Comparison of ENCODE assay signal across 9 cellular contexts in the genomic region with DNA sequence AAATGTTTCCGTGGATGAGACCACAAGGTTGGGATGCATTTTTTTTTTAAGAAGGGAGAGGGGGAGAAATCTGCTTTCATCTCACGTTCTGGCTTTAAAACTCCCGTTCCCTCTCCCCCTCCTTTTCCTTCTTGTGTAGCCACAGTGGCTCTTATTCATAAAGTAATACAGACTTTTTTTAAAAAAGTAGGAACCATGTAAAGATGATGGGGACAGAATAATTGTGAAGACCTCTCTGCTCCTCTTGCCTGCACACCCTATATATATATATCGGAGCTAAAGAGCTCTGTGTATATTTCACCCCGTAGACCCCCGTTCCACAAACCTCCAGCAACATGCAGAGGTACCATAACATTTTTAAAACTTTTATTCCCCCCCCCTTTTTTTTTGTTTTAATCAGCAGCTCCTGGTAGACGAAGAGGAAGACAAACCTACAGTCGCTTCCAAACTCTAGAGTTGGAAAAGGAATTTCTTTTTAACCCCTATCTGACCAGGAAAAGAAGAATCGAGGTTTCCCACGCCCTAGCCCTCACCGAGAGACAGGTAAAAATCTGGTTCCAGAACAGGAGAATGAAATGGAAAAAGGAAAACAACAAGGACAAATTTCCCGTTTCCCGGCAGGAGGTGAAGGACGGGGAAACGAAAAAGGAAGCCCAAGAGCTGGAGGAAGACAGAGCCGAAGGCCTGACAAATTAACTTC. TPM values are rescaled to one million over a fixed set of nuclear protein-coding genes. Genes with fewer than 3 reads are reported as not detected.
DNase-seq lines count a peak whose midpoint lies in the region; ATAC-seq and TF ChIP-seq lines count a peak whose summit lies in the region.
"Had no signal": no experiment of that assay in that cellular context is flagged by ENCODE, and none has a peak within 500 bp of the region (broad histone marks: within the 10 kb centered on the region; RNA-seq: fewer than 3 reads in every experiment).

No MANE protein-coding gene starts in this region.

- H3K4me3 ChIP-seq in mucosa of descending colon (peak overlapping the region; percentile 36), tibial nerve (peak overlapping the region; percentile 17 to 64 (median 54))

- H3K9me3 ChIP-seq in mucosa of descending colon (no peaks in the 10 kb centered on the region), tibial nerve (no peaks in the 10 kb centered on the region)

- intact Hi-C loops in mucosa of descending colon (cut with DNase I, micrococcal nuclease), result no loop called here

- 42 to 49% methylated on average over 16 of the region's 16 CpGs for WGBS in tibial nerve, 2 donors

- peaks cover 0 to 5% of the 10 kb centered on the region in 2 donors for H3K36me3 Mint-ChIP-seq in activated T-cell treated with anti-CD3 and anti-CD28 coated beads, Interleukin-2, amount 50 U/mL, for 72 hours (ENCODE audit: insufficient read depth in 2 of 2)
- peaks cover 3% of the 10 kb centered on the region for H3K36me3 Mint-ChIP-seq in activated naive CD8-positive, alpha-beta T cell treated with anti-CD3 and anti-CD28 coated beads, Interleukin-2, amount 10 ng/mL, durations not matched to agents 7 days and 5 days

- peak overlapping the region; percentile 79 to 94 (median 86) for H3K27ac ChIP-seq in tibial nerve

- peak overlapping the region; percentile 93 for H3K27ac Mint-ChIP-seq in activated T-cell treated with anti-CD3 and anti-CD28 coated beads, Interleukin-2, amount 50 U/mL, for 72 hours
- H3K27ac Mint-ChIP-seq in activated naive CD8-positive, alpha-beta T cell treated with anti-CD3 and anti-CD28 coated beads, Interleukin-2, amount 10 ng/mL, durations not matched to agents 7 days and 5 days, result peak overlapping the region; percentile 57

- peaks cover 0 to 77% of the 10 kb centered on the region in 2 donors for H3K27me3 ChIP-seq in tibial nerve

- H3K4me1 ChIP-seq in mucosa of descending colon (ENCODE audit: low read depth) (peaks cover 17% of the 10 kb centered on the region), tibial nerve (peaks cover 0 to 51% (median 5%) of the 10 kb centered on the region in 4 donors)

- TF ChIP-seq EP300 in tibial nerve (IDR thresholded peaks at IDR 0.05), result no peak

- H3K4me1 Mint-ChIP-seq in activated T-cell treated with anti-CD3 and anti-CD28 coated beads, Interleukin-2, amount 50 U/mL, for 72 hours (ENCODE audit: low read depth), result peaks cover 56% of the 10 kb centered on the region
- H3K4me1 Mint-ChIP-seq in activated naive CD8-positive, alpha-beta T cell treated with anti-CD3 and anti-CD28 coated beads, Interleukin-2, amount 10 ng/mL, durations not matched to agents 7 days and 5 days, result peaks cover 24% of the 10 kb centered on the region

- H3K36me3 ChIP-seq in mucosa of descending colon (ENCODE audit: low read depth) (no peaks in the 10 kb centered on the region), tibial nerve (no peaks in the 10 kb centered on the region)

- peaks cover 86% of the 10 kb centered on the region for H3K27me3 Mint-ChIP-seq in activated T-cell treated with anti-CD3 and anti-CD28 coated beads, Interleukin-2, amount 50 U/mL, for 72 hours (ENCODE audit: low read depth)
- H3K27me3 Mint-ChIP-seq in activated naive CD8-positive, alpha-beta T cell treated with anti-CD3 and anti-CD28 coated beads, Interleukin-2, amount 10 ng/mL, durations not matched to agents 7 days and 5 days, result peaks cover 87% of the 10 kb centered on the region

- H3K4me3 Mint-ChIP-seq in activated T-cell treated with anti-CD3 and anti-CD28 coated beads, Interleukin-2, amount 50 U/mL, for 72 hours, result peak overlapping the region; percentile 74 to 84
- peak overlapping the region; percentile 26 for H3K4me3 Mint-ChIP-seq in activated naive CD8-positive, alpha-beta T cell treated with anti-CD3 and anti-CD28 coated beads, Interleukin-2, amount 10 ng/mL, durations not matched to agents 7 days and 5 days

- TF ChIP-seq CTCF in mucosa of descending colon (IDR thresholded peaks at IDR 0.05) (no peak), tibial nerve (IDR thresholded peaks at IDR 0.05) (no peak)

- no peak for ATAC-seq in activated T-cell treated with anti-CD3 and anti-CD28 coated beads, Interleukin-2, amount 50 U/mL, for 72 hours (replicated peaks in 1 of 2)
- ATAC-seq in activated naive CD8-positive, alpha-beta T cell treated with anti-CD3 and anti-CD28 coated beads, Interleukin-2, amount 10 ng/mL, durations not matched to agents 7 days and 5 days (ENCODE audit: low read depth), result no peak
- no peak for ATAC-seq in mucosa of descending colon
- no peak for ATAC-seq in HG02571 (IDR thresholded peaks at IDR 0.05; ENCODE audit: unreplicated experiment)
- ATAC-seq in GM18868 (IDR thresholded peaks at IDR 0.05; ENCODE audit: unreplicated experiment), result no peak

- POLR2A ChIA-PET in activated naive CD8-positive, alpha-beta T cell treated with anti-CD3 and anti-CD28 coated beads, Interleukin-2, amount 10 ng/mL, durations not matched to agents 7 days and 5 days (lab: Charles Lee), result interaction anchor here (0.6 kb wide), 1 partner anchor 26 kb away, joined by 4 read pairs; no protein-coding TSS in a partner anchor

- TF ChIP-seq POLR2A in tibial nerve (IDR thresholded peaks at IDR 0.05), result no peak

- no peaks in the 10 kb centered on the region for H3K9me3 Mint-ChIP-seq in activated T-cell treated with anti-CD3 and anti-CD28 coated beads, Interleukin-2, amount 50 U/mL, for 72 hours
- no peaks in the 10 kb centered on the region for H3K9me3 Mint-ChIP-seq in activated naive CD8-positive, alpha-beta T cell treated with anti-CD3 and anti-CD28 coated beads, Interleukin-2, amount 10 ng/mL, durations not matched to agents 7 days and 5 days

- no peak for DNase-seq in activated T-cell treated with anti-CD3 and anti-CD28 coated beads, Interleukin-2, amount 50 U/mL, for 72 hours
- DNase-seq in activated T-cell treated with anti-CD3 and anti-CD28 coated beads for 4 hours, result no peak
- no peak for DNase-seq in activated naive CD8-positive, alpha-beta T cell treated with anti-CD3 and anti-CD28 coated beads, Interleukin-2, amount 10 ng/mL, durations not matched to agents 7 days and 5 days
- DNase-seq in mucosa of descending colon, result no peak
- DNase-seq in tibial nerve (ENCODE audit: low spot score in 2 of 2), result no peak
- DNase-seq in cerebellum (ENCODE audit: low spot score), result no peak
- DNase-seq: foreskin melanocyte had no signal

RNA-seq across cellular contexts. Expression of a gene that starts 1.6 kb away (rescaled TPM):
- not detected for total RNA-seq in activated T-cell treated with anti-CD3 and anti-CD28 coated beads, Interleukin-2, amount 50 U/mL, for 72 hours
- total RNA-seq in activated naive CD8-positive, alpha-beta T cell treated with anti-CD3 and anti-CD28 coated beads, Interleukin-2, amount 10 ng/mL, durations not matched to agents 7 days and 5 days, result not detected
- 10 to 100 TPM in 1 of 3 donors, 1 to 10 TPM in 2; 4.9 to 13.8 (median 5.6) TPM for total RNA-seq in mucosa of descending colon
- total RNA-seq in tibial nerve, result 10 to 100 TPM; 12.6 to 19.5 (median 16.7) TPM
- not detected for total RNA-seq in cerebellum

RNA-seq across cellular contexts. Expression of a gene that starts 8.5 kb away (rescaled TPM):
- not detected for total RNA-seq in activated T-cell treated with anti-CD3 and anti-CD28 coated beads, Interleukin-2, amount 50 U/mL, for 72 hours
- total RNA-seq in activated naive CD8-positive, alpha-beta T cell treated with anti-CD3 and anti-CD28 coated beads, Interleukin-2, amount 10 ng/mL, durations not matched to agents 7 days and 5 days, result not detected
- total RNA-seq in mucosa of descending colon (1 to 10 TPM; 2.1 to 5.6 (median 2.2) TPM), tibial nerve (1 to 10 TPM; 1.9 to 9.4 (median 5.9) TPM), cerebellum (not detected)

RNA-seq across cellular contexts. Expression of a gene that starts 14.5 kb away (rescaled TPM):
- total RNA-seq in activated T-cell treated with anti-CD3 and anti-CD28 coated beads, Interleukin-2, amount 50 U/mL, for 72 hours, result not detected
- not detected for total RNA-seq in activated naive CD8-positive, alpha-beta T cell treated with anti-CD3 and anti-CD28 coated beads, Interleukin-2, amount 10 ng/mL, durations not matched to agents 7 days and 5 days
- total RNA-seq in mucosa of descending colon (1 to 10 TPM; 1.8 to 4.1 (median 3.0) TPM), tibial nerve (1 to 10 TPM in 2 of 4 donors, under 1 TPM in 2; 0.39 to 2.1 (median 1.1) TPM), cerebellum (not detected)

RNA-seq across cellular contexts. Expression of a gene that starts 20.3 kb away (rescaled TPM):
- total RNA-seq in activated T-cell treated with anti-CD3 and anti-CD28 coated beads, Interleukin-2, amount 50 U/mL, for 72 hours, result not detected
- not detected for total RNA-seq in activated naive CD8-positive, alpha-beta T cell treated with anti-CD3 and anti-CD28 coated beads, Interleukin-2, amount 10 ng/mL, durations not matched to agents 7 days and 5 days
- total RNA-seq in mucosa of descending colon (1 to 10 TPM; 4.7 to 6.5 (median 5.9) TPM), tibial nerve (10 to 100 TPM in 3 of 4 donors, 1 to 10 TPM in 1; 3.8 to 17.1 (median 16.6) TPM), cerebellum (not detected)

RNA-seq across cellular contexts. Expression of a gene that starts 24.0 kb away (rescaled TPM):
- total RNA-seq in activated T-cell treated with anti-CD3 and anti-CD28 coated beads, Interleukin-2, amount 50 U/mL, for 72 hours, result not detected
- not detected for total RNA-seq in activated naive CD8-positive, alpha-beta T cell treated with anti-CD3 and anti-CD28 coated beads, Interleukin-2, amount 10 ng/mL, durations not matched to agents 7 days and 5 days
- total RNA-seq in mucosa of descending colon (1 to 10 TPM; 1.2 to 2.1 (median 2.1) TPM), tibial nerve (1 to 10 TPM in 2 of 4 donors, under 1 TPM in 1, not detected in 1; 0.21 to 1.8 (median 1.2) TPM), cerebellum (not detected)
